Comparison of ENCODE assay signal across 8 cellular contexts in genomic region chr2:7007846-7008741, GRCh38.
DNase-seq lines count a peak whose midpoint lies in the region; ATAC-seq and TF ChIP-seq lines count a peak whose summit lies in the region.

No MANE protein-coding gene starts in this region.

- no peaks in the 10 kb centered on the region for H3K79me2 ChIP-seq in smooth muscle cell (ENCODE audit: low read depth)

- H3K4me3 ChIP-seq in HL-60 (replicated peaks; ENCODE audit: insufficient read depth, low read length): no peak overlapping the region
- no peak overlapping the region for H3K4me3 ChIP-seq in astrocyte of the cerebellum (ENCODE audit: low read depth, low read length)
- H3K4me3 ChIP-seq in smooth muscle cell: no peak overlapping the region
- no peak overlapping the region for H3K4me3 ChIP-seq in effector memory CD4-positive, alpha-beta T cell (ENCODE audit: insufficient read depth, low read depth, low read length, poor library complexity, severe bottlenecking)

- peak overlapping the region; percentile 6 for H3K4me2 ChIP-seq in smooth muscle cell

- no peak overlapping the region for H2AFZ ChIP-seq in smooth muscle cell (ENCODE audit: low read depth)

- H3K36me3 ChIP-seq in smooth muscle cell (ENCODE audit: low read depth): no peaks in the 10 kb centered on the region
- H3K36me3 ChIP-seq in effector memory CD4-positive, alpha-beta T cell (ENCODE audit: control insufficient read depth, insufficient read depth, low read length): peaks cover 5% of the 10 kb centered on the region

- in situ Hi-C loops in astrocyte of the cerebellum (cut with HindIII; ENCODE audit: low sequenced_read_pairs): no loop called here

- H3K27ac ChIP-seq in HL-60 (replicated peaks) (peak overlapping the region; percentile 73), smooth muscle cell (ENCODE audit: low read depth) (peak overlapping the region; percentile 37)
- no peak overlapping the region for H3K27ac ChIP-seq in effector memory CD4-positive, alpha-beta T cell (ENCODE audit: insufficient read depth, low read length, poor library complexity, severe bottlenecking)

- no peak for ATAC-seq in HG03439 (IDR thresholded peaks at IDR 0.05; ENCODE audit: unreplicated experiment)

- peaks cover 4% of the 10 kb centered on the region for H3F3A ChIP-seq in smooth muscle cell (ENCODE audit: low read depth)

- H3K27me3 ChIP-seq in HL-60 (ENCODE audit: insufficient read depth, poor library complexity, severe bottlenecking) (no peaks in the 10 kb centered on the region), smooth muscle cell (ENCODE audit: low read depth) (no peaks in the 10 kb centered on the region)
- H3K27me3 ChIP-seq in effector memory CD4-positive, alpha-beta T cell (replicated peaks; ENCODE audit: control insufficient read depth, insufficient read depth, low read length, poor library complexity, severe bottlenecking): no peaks in the 10 kb centered on the region

- TF ChIP-seq CTCF in GM12873 (IDR thresholded peaks at IDR 0.05; ENCODE audit: insufficient read depth, low read depth, low read length, missing control alignments): peak; percentile 29
- peak; percentile 44 for TF ChIP-seq CTCF in HL-60 (IDR thresholded peaks at IDR 0.05; ENCODE audit: insufficient read depth, low read length)
- peak; percentile 71 for TF ChIP-seq CTCF in astrocyte of the cerebellum (IDR thresholded peaks at IDR 0.05; ENCODE audit: low read depth, low read length, missing control alignments)
- no peak for TF ChIP-seq CTCF in smooth muscle cell (IDR thresholded peaks at IDR 0.05; ENCODE audit: borderline replicate concordance, insufficient read depth, poor library complexity, severe bottlenecking)

- H3K9me3 ChIP-seq in smooth muscle cell (replicated peaks; ENCODE audit: low read depth): no peaks in the 10 kb centered on the region
- H3K9me3 ChIP-seq in effector memory CD4-positive, alpha-beta T cell (ENCODE audit: control insufficient read depth, low read length): no peaks in the 10 kb centered on the region

- H3K4me1 ChIP-seq in smooth muscle cell (ENCODE audit: low read depth): peaks cover 13% of the 10 kb centered on the region
- H3K4me1 ChIP-seq in effector memory CD4-positive, alpha-beta T cell (ENCODE audit: control insufficient read depth, insufficient read depth, low read length, poor library complexity, severe bottlenecking): no peaks in the 10 kb centered on the region

- no peaks in the 10 kb centered on the region for H4K20me1 ChIP-seq in smooth muscle cell (ENCODE audit: low read depth)

- no peak overlapping the region for H3K9ac ChIP-seq in smooth muscle cell (ENCODE audit: low read depth)

- peak; percentile 88 to 97 for DNase-seq in HL-60 (ENCODE audit: low read depth in 1 of 2, low spot score in 1 of 2)
- peak; percentile 95 for DNase-seq in astrocyte of the cerebellum (ENCODE audit: low read depth)
- DNase-seq in inferior parietal cortex (ENCODE audit: extremely low spot score): peak; percentile 88
- DNase-seq in smooth muscle cell (lab: John Stamatoyannopoulos, UW; ENCODE audit: unreplicated experiment): no peak
- DNase-seq in LoVo (ENCODE audit: low spot score): no peak
- DNase-seq in effector memory CD4-positive, alpha-beta T cell: no peak

- 72% methylated on average over 24 of the region's 24 CpGs for WGBS in smooth muscle cell (ENCODE audit: low lambda C conversion rate)

Comparison
In these comparisons a context has a peak if more than half of its experiments do, and no peak if none do; other contexts are left out.
1. DNase-seq: peak in HL-60 (2 of 2), astrocyte of the cerebellum (single experiment) and inferior parietal cortex (single experiment); none in smooth muscle cell (single experiment), LoVo (single experiment) and effector memory CD4-positive, alpha-beta T cell (0 of 3).